8 cellular contexts compared by ENCODE assay signal in the genomic region with DNA sequence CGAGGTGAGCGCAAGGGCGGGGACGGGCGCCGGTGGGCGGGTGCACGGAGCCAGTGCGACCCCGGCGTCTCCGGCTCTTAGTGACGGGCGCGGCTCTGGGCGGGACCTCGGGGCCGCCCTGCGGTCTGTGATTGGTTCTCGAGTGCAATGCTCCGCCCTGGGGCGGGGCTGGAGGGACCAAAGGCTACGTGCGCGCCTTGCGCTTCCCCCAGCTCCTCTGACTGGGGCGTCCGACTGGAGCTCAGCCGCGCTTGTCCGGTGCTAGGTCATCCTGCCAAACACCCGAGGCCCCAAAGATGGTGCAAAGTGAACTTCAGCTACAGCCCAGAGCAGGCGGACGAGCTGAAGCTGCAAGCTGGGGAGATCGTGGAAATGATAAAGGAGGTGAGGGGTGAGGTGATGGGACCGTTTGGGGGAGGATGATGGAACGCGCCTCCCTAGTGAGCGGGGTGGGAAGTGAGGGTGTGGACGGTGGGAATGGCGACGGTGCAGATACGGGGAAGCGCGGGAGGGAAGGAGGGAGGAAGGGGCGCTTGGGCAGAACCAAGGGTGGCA. TPM values are rescaled to one million over a fixed set of nuclear protein-coding genes. Genes with fewer than 3 reads are reported as not detected.
DNase-seq lines count a peak whose midpoint lies in the region; ATAC-seq, FAIRE-seq and TF ChIP-seq lines count a peak whose summit lies in the region.

No MANE protein-coding gene starts in this region.

- DNase-seq in BJ (ENCODE audit: low read depth) (peak; percentile 69), GM19239 (ENCODE audit: insufficient read length, low spot score) (peak; percentile 97), NCI-H526 treated with DMSO at 0.1 percent for 48 hours (lab: John Stamatoyannopoulos, UW) (peak; percentile 98), lung microvascular endothelial cell (ENCODE audit: low read depth in 2 of 2) (peak; percentile 92 to 93)
- peak; percentile 95 for DNase-seq in activated CD4-positive, alpha-beta memory T cell treated with anti-CD3 and anti-CD28 coated beads for 36 hours
- peak; percentile 82 to 90 (median 87) for DNase-seq in stimulated activated CD4-positive, alpha-beta T cell treated with anti-CD3 and anti-CD28 coated beads, TNF-alpha, amount 100 ng/mL, for 4 hours (ENCODE audit: low read depth in 3 of 3)

- peak overlapping the region; percentile 79 for H3K27ac Mint-ChIP-seq in activated CD4-positive, alpha-beta memory T cell treated with anti-CD3 and anti-CD28 coated beads for 36 hours

- H3K36me3 ChIP-seq in BJ (ENCODE audit: control insufficient read depth, insufficient read depth, low read length) (peaks cover 14% of the 10 kb centered on the region), ectodermal cell (ENCODE audit: control insufficient read depth, insufficient read depth, low read length) (peaks cover 13% of the 10 kb centered on the region)

- no peaks in the 10 kb centered on the region for H3K27me3 Mint-ChIP-seq in activated CD4-positive, alpha-beta memory T cell treated with anti-CD3 and anti-CD28 coated beads for 36 hours

- FAIRE-seq in GM19239 (lab: Jason Lieb, UNC): peak; percentile 90

- H3K9me3 ChIP-seq in ectodermal cell (ENCODE audit: control insufficient read depth, low read length): no peaks in the 10 kb centered on the region

- CTCF ChIA-PET in BJ (lab: Yijun Ruan, JAX): interaction anchor here (0.6 to 1.8 kb wide), 9 partner anchors 13 to 157 kb away, joined by 3 to 7 read pairs (median 3); no protein-coding TSS in a partner anchor
- CTCF ChIA-PET in activated CD4-positive, alpha-beta memory T cell treated with anti-CD3 and anti-CD28 coated beads for 36 hours (lab: Charles Lee): interaction anchor here (1.0 to 2.2 kb wide), 6 partner anchors 21 to 158 kb away, joined by 4 to 17 read pairs (median 7); partner anchors contain the start of gene TRAPPC3

- 1% methylated on average over 46 of the region's 46 CpGs for WGBS in ectodermal cell, 2 experiments

- POLR2A ChIA-PET in BJ (lab: Charles Lee): interaction anchor here (0.5 to 0.6 kb wide), 2 partner anchors 59 to 1690 kb away, joined by 3 to 4 read pairs; no protein-coding TSS in a partner anchor
- POLR2A ChIA-PET in activated CD4-positive, alpha-beta memory T cell treated with anti-CD3 and anti-CD28 coated beads for 36 hours (lab: Charles Lee): interaction anchor here (0.7 to 3.2 kb wide), 8 partner anchors 9 to 157 kb away, joined by 3 to 26 read pairs (median 4); partner anchors contain the start of genes EVA1B and THRAP3

- H3K27ac ChIP-seq in ectodermal cell (ENCODE audit: insufficient read depth, low read depth, low read length, poor library complexity, severe bottlenecking): no peak overlapping the region

- TF ChIP-seq CTCF in BJ (IDR thresholded peaks at IDR 0.05; ENCODE audit: insufficient read depth, low read depth, low read length): no peak

- peak overlapping the region; percentile 95 for H3K4me3 Mint-ChIP-seq in activated CD4-positive, alpha-beta memory T cell treated with anti-CD3 and anti-CD28 coated beads for 36 hours

- H3K36me3 Mint-ChIP-seq in activated CD4-positive, alpha-beta memory T cell treated with anti-CD3 and anti-CD28 coated beads for 36 hours: peaks cover 30% of the 10 kb centered on the region

- H3K9me3 Mint-ChIP-seq in activated CD4-positive, alpha-beta memory T cell treated with anti-CD3 and anti-CD28 coated beads for 36 hours: no peaks in the 10 kb centered on the region

- H3K4me3 ChIP-seq in BJ (ENCODE audit: low read depth, low read length): peak overlapping the region; percentile 68
- H3K4me3 ChIP-seq in ectodermal cell (ENCODE audit: insufficient read depth, low read depth, low read length): peak overlapping the region; percentile 68

- peaks cover 43% of the 10 kb centered on the region for H3K4me1 Mint-ChIP-seq in activated CD4-positive, alpha-beta memory T cell treated with anti-CD3 and anti-CD28 coated beads for 36 hours (ENCODE audit: low read depth)

- no peaks in the 10 kb centered on the region for H3K27me3 ChIP-seq in BJ (ENCODE audit: control insufficient read depth, insufficient read depth, low read length)
- no peaks in the 10 kb centered on the region for H3K27me3 ChIP-seq in ectodermal cell (ENCODE audit: control insufficient read depth, insufficient read depth, low read length, poor library complexity, severe bottlenecking)

- intact Hi-C loops in activated CD4-positive, alpha-beta memory T cell treated with anti-CD3 and anti-CD28 coated beads for 36 hours (cut with micrococcal nuclease): loop anchor here (1.0 to 2.0 kb wide), 2 partner anchors 16 to 114 kb away; partner anchors contain the start of gene EVA1B

- ATAC-seq in HG03442 (IDR thresholded peaks at IDR 0.05; ENCODE audit: unreplicated experiment): peak; percentile 95

- no peaks in the 10 kb centered on the region for H3K4me1 ChIP-seq in ectodermal cell (ENCODE audit: control insufficient read depth, insufficient read depth, low read length)

RNA-seq across cellular contexts. Expression of gene SH3D21, which starts 0.8 kb away (rescaled TPM):
- 3.2 and 3.3 TPM in 2 replicates for polyA plus RNA-seq in BJ (2011; rRNA removed)
- 2.3 and 4.5 TPM in 2 replicates for polyA minus RNA-seq in BJ (2011; rRNA and poly(A)+ RNA removed)
- total RNA-seq in activated CD4-positive, alpha-beta memory T cell treated with anti-CD3 and anti-CD28 coated beads for 36 hours: 10 to 100 TPM; 16.9 to 18.1 TPM
- polyA plus RNA-seq in ectodermal cell (2013, experiment 1 of 4): 15.1 TPM
- 12.9 TPM for polyA plus RNA-seq in ectodermal cell (2013, experiment 2 of 4)
- 12.1 TPM for polyA plus RNA-seq in ectodermal cell (2013, experiment 3 of 4)
- 12.7 TPM for polyA plus RNA-seq in ectodermal cell (2013, experiment 4 of 4)
- total RNA-seq in lung microvascular endothelial cell: 0.44 and 0.99 TPM in 2 replicates

RNA-seq across cellular contexts. Expression of gene EVA1B, which starts 16.5 kb away (rescaled TPM):
- polyA plus RNA-seq in BJ (2011; rRNA removed): 101 and 133 TPM in 2 replicates
- polyA minus RNA-seq in BJ (2011; rRNA and poly(A)+ RNA removed): 18.2 and 21.1 TPM in 2 replicates
- 10 to 100 TPM; 11.6 to 12.8 TPM for total RNA-seq in activated CD4-positive, alpha-beta memory T cell treated with anti-CD3 and anti-CD28 coated beads for 36 hours
- 5.7 TPM for polyA plus RNA-seq in ectodermal cell (2013, experiment 1 of 4)
- 4.8 TPM for polyA plus RNA-seq in ectodermal cell (2013, experiment 2 of 4)
- 12.3 TPM for polyA plus RNA-seq in ectodermal cell (2013, experiment 3 of 4)
- polyA plus RNA-seq in ectodermal cell (2013, experiment 4 of 4): 12.4 TPM
- total RNA-seq in lung microvascular endothelial cell: 96.3 and 109 TPM in 2 replicates
